Comparison of ENCODE assay signal across 1 cellular context in genomic region chr13:112994084-112994780, GRCh38.
TF ChIP-seq lines count a peak whose summit lies in the region.

No MANE protein-coding gene starts in this region.

TF ChIP-seq in K562, 482 proteins besides CTCF, POLR2A, EP300 and RAD21 (continued from another document):
- TF ChIP-seq IRF9 (tag; IDR thresholded peaks at IDR 0.05) (no peak), HBP1 (CRISPR knock-in tag; IDR thresholded peaks at IDR 0.05) (no peak), SAFB (IDR thresholded peaks at IDR 0.05; ENCODE audit: borderline replicate concordance, low read depth, low read length) (0 out of 2 replicates have a peak, but pooled peaks have one; percentile 42), CREM (IDR thresholded peaks at IDR 0.05; ENCODE audit: low read depth) (peak; percentile 38; the same call in 1 of the 2 replicates)
